ENCODE assay signal across 1 cellular context in the genomic region with DNA sequence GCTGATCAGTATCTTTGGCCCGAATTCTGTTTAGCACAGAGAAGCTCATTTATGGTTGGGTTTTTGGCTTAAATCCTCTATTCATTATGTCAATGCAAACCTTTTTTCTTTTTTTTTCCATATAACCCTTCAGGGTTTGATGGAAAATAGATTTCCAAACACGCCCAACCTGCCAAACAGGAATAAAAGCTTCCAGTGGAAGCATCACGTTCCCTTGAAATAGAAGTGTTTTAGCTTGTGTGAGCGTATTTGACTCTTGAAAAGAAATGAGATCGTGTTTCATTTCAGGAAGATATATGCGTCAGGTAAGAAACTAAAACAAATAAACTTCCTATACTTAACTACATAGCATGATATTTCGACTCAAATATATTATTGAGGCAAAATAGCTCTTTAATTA.
TF ChIP-seq lines count a peak whose summit lies in the region.

A gene with protein sequence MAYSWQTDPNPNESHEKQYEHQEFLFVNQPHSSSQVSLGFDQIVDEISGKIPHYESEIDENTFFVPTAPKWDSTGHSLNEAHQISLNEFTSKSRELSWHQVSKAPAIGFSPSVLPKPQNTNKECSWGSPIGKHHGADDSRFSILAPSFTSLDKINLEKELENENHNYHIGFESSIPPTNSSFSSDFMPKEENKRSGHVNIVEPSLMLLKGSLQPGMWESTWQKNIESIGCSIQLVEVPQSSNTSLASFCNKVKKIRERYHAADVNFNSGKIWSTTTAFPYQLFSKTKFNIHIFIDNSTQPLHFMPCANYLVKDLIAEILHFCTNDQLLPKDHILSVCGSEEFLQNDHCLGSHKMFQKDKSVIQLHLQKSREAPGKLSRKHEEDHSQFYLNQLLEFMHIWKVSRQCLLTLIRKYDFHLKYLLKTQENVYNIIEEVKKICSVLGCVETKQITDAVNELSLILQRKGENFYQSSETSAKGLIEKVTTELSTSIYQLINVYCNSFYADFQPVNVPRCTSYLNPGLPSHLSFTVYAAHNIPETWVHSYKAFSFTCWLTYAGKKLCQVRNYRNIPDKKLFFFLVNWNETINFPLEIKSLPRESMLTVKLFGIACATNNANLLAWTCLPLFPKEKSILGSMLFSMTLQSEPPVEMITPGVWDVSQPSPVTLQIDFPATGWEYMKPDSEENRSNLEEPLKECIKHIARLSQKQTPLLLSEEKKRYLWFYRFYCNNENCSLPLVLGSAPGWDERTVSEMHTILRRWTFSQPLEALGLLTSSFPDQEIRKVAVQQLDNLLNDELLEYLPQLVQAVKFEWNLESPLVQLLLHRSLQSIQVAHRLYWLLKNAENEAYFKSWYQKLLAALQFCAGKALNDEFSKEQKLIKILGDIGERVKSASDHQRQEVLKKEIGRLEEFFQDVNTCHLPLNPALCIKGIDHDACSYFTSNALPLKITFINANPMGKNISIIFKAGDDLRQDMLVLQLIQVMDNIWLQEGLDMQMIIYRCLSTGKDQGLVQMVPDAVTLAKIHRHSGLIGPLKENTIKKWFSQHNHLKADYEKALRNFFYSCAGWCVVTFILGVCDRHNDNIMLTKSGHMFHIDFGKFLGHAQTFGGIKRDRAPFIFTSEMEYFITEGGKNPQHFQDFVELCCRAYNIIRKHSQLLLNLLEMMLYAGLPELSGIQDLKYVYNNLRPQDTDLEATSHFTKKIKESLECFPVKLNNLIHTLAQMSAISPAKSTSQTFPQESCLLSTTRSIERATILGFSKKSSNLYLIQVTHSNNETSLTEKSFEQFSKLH (N-terminal part only) (plus strand): TSS at position 246 of the 400 bp plus-strand sequence. CDS start 20,564 bp downstream, outside the sequence.

TF ChIP-seq in H1, 55 proteins besides CTCF, POLR2A, EP300 and RAD21:
- TF ChIP-seq KDM5A (IDR thresholded peaks at IDR 0.05; ENCODE audit: low read length) (no peak), JUN (IDR thresholded peaks at IDR 0.05; ENCODE audit: low read depth, low read length) (no peak), SIX5 (IDR thresholded peaks at IDR 0.05; ENCODE audit: low read depth, low read length) (no peak), POU5F1 (IDR thresholded peaks at IDR 0.05; ENCODE audit: low read depth, low read length) (no peak), EZH2 (IDR thresholded peaks at IDR 0.05; ENCODE audit: low read depth, low read length, severe bottlenecking) (no peak), SP1 (IDR thresholded peaks at IDR 0.05; ENCODE audit: low read depth, low read length) (no peak), EGR1 (IDR thresholded peaks at IDR 0.05; ENCODE audit: borderline replicate concordance, low read depth, low read length) (no peak), ASH2L (IDR thresholded peaks at IDR 0.05; ENCODE audit: low read length) (no peak), TBP (IDR thresholded peaks at IDR 0.05; ENCODE audit: low read depth, low read length) (no peak), TAF7 (optimal IDR thresholded peaks at IDR 0.05; ENCODE audit: borderline replicate concordance, low read depth, low read length) (no peak), TCF12 (IDR thresholded peaks at IDR 0.05; ENCODE audit: low read depth, low read length) (no peak), ZNF274 (IDR thresholded peaks at IDR 0.05; ENCODE audit: borderline replicate concordance, extremely low read depth, low read length) (no peak), RFX5 (IDR thresholded peaks at IDR 0.05; ENCODE audit: borderline replicate concordance, low read depth, low read length) (no peak), GABPA (IDR thresholded peaks at IDR 0.05; ENCODE audit: borderline replicate concordance, insufficient read depth, low read length) (no peak), CHD7 (IDR thresholded peaks at IDR 0.05; ENCODE audit: insufficient replicate concordance, low read length) (no peak), SP4 (IDR thresholded peaks at IDR 0.05; ENCODE audit: low read length) (no peak), KDM1A (IDR thresholded peaks at IDR 0.05; ENCODE audit: borderline replicate concordance, low read length) (no peak), KDM4A (IDR thresholded peaks at IDR 0.05; ENCODE audit: low read depth, low read length, severe bottlenecking) (no peak), HDAC2 (IDR thresholded peaks at IDR 0.05; ENCODE audit: borderline replicate concordance in 1 of 2, low read depth in 2 of 2, low read length in 2 of 2) (no peak)
